Comparison of ENCODE assay signal across 11 cellular contexts in genomic region chr1:24683713-24684162, GRCh38. TPM values are rescaled to one million over a fixed set of nuclear protein-coding genes. Genes with fewer than 3 reads are reported as not detected.
DNase-seq lines count a peak whose midpoint lies in the region; ATAC-seq and TF ChIP-seq lines count a peak whose summit lies in the region.
"Had no signal": no experiment of that assay in that cellular context is flagged by ENCODE, and none has a peak within 500 bp of the region (broad histone marks: within the 10 kb centered on the region; RNA-seq: fewer than 3 reads in every experiment).

No MANE protein-coding gene starts in this region.

- H3K27ac ChIP-seq in SJCRH30 = peak overlapping the region; percentile 28; the same call in 1 of the 2 replicates

- TF ChIP-seq CTCF in foreskin fibroblast (IDR thresholded peaks at IDR 0.05; ENCODE audit: low read depth, low read length) = no peak

- H3K27me3 Mint-ChIP-seq in stimulated activated naive CD8-positive, alpha-beta T cell treated with anti-CD3 and anti-CD28 coated beads, Interleukin-15, amount 100 ng/mL, for 72 hours = no peaks in the 10 kb centered on the region

- DNase-seq in GM04504 (ENCODE audit: low read depth) = peak; percentile 80
- DNase-seq in SJCRH30 = peak; percentile 65 to 70
- peak; percentile 95 to 96 for DNase-seq in foreskin fibroblast
- DNase-seq in pulmonary artery endothelial cell (ENCODE audit: low read depth, low spot score) = peak; percentile 84
- DNase-seq in NCI-H1048 (lab: John Stamatoyannopoulos, UW) = no peak
- DNase-seq in stimulated activated naive CD8-positive, alpha-beta T cell treated with anti-CD3 and anti-CD28 coated beads, Interleukin-15, amount 100 ng/mL, for 72 hours = no peak
- DNase-seq: activated naive CD4-positive, alpha-beta T cell treated with anti-CD3 and anti-CD28 coated beads for 36 hours; stimulated activated CD4-positive, alpha-beta T cell treated with anti-CD3 and anti-CD28 coated beads, Interleukin-15, amount 100 ng/mL, for 24 hours; T-helper 2 cell had no signal

- H3K4me1 ChIP-seq in SJCRH30 = peaks cover 5% of the 10 kb centered on the region

- no peaks in the 10 kb centered on the region for H3K4me1 Mint-ChIP-seq in stimulated activated naive CD8-positive, alpha-beta T cell treated with anti-CD3 and anti-CD28 coated beads, Interleukin-15, amount 100 ng/mL, for 72 hours

- peak overlapping the region in 1 of 2 donors; percentile 57 for H3K27ac Mint-ChIP-seq in stimulated activated naive CD8-positive, alpha-beta T cell treated with anti-CD3 and anti-CD28 coated beads, Interleukin-15, amount 100 ng/mL, for 72 hours
- H3K27ac Mint-ChIP-seq: activated naive CD4-positive, alpha-beta T cell treated with anti-CD3 and anti-CD28 coated beads for 36 hours had no signal

- no peak for ATAC-seq in HG03139 (IDR thresholded peaks at IDR 0.05; ENCODE audit: unreplicated experiment)
- no peak for ATAC-seq in GM18502 (IDR thresholded peaks at IDR 0.05; ENCODE audit: poor library complexity, unreplicated experiment)
- ATAC-seq in stimulated activated naive CD8-positive, alpha-beta T cell treated with anti-CD3 and anti-CD28 coated beads, Interleukin-15, amount 100 ng/mL, for 72 hours = no peak

- H3K27me3 ChIP-seq in SJCRH30 = no peaks in the 10 kb centered on the region

- no peaks in the 10 kb centered on the region for H3K36me3 ChIP-seq in SJCRH30

- H3K9me3 Mint-ChIP-seq in stimulated activated naive CD8-positive, alpha-beta T cell treated with anti-CD3 and anti-CD28 coated beads, Interleukin-15, amount 100 ng/mL, for 72 hours = no peaks in the 10 kb centered on the region
- H3K9me3 Mint-ChIP-seq: activated naive CD4-positive, alpha-beta T cell treated with anti-CD3 and anti-CD28 coated beads for 36 hours had no signal

- H3K4me3 ChIP-seq in SJCRH30 (no peak overlapping the region), foreskin fibroblast (ENCODE audit: low read depth in 1 of 2, low read length in 2 of 2) (no peak overlapping the region)

- H3K9me3 ChIP-seq in SJCRH30 (replicated peaks) = no peaks in the 10 kb centered on the region

- H3K4me3 Mint-ChIP-seq in stimulated activated naive CD8-positive, alpha-beta T cell treated with anti-CD3 and anti-CD28 coated beads, Interleukin-15, amount 100 ng/mL, for 72 hours = no peak overlapping the region
- H3K4me3 Mint-ChIP-seq: activated naive CD4-positive, alpha-beta T cell treated with anti-CD3 and anti-CD28 coated beads for 36 hours had no signal

RNA-seq across cellular contexts. Expression of gene SRRM1, which starts 40.6 kb away (rescaled TPM):
- 114 and 131 TPM in 2 replicates for total RNA-seq in SJCRH30 (2014; rRNA removed; shearing (Covaris generic))
- total RNA-seq in pulmonary artery endothelial cell = 24.5 and 27.3 TPM in 2 replicates

Comparison
In these comparisons a context has a peak if more than half of its experiments do, and no peak if none do; other contexts are left out.
1. DNase-seq: peak in GM04504 (single experiment), SJCRH30 (2 of 2), foreskin fibroblast (2 of 2) and pulmonary artery endothelial cell (single experiment); none in NCI-H1048 (single experiment) and stimulated activated naive CD8-positive, alpha-beta T cell treated with anti-CD3 and anti-CD28 coated beads, Interleukin-15, amount 100 ng/mL, for 72 hours (0 of 2).